In genomic region chr16:75264999-75265910, GRCh38 we compare ENCODE assay signal across 9 cellular contexts. TPM values are rescaled to one million over a fixed set of nuclear protein-coding genes. Genes with fewer than 3 reads are reported as not detected.
DNase-seq lines count a peak whose midpoint lies in the region; ATAC-seq and TF ChIP-seq lines count a peak whose summit lies in the region.
"Had no signal": no experiment of that assay in that cellular context is flagged by ENCODE, and none has a peak within 500 bp of the region (broad histone marks: within the 10 kb centered on the region; RNA-seq: fewer than 3 reads in every experiment).

No MANE protein-coding gene starts in this region.

- peak overlapping the region; percentile 63 for H3K27ac ChIP-seq in mammary epithelial cell (ENCODE audit: insufficient read depth, low read depth, low read length)
- peak overlapping the region; percentile 85 to 93 (median 90) for H3K27ac ChIP-seq in transverse colon

- H3K4me1 ChIP-seq in mammary epithelial cell (ENCODE audit: insufficient read depth, low read length), result peaks cover 50% of the 10 kb centered on the region
- peaks cover 51 to 67% (median 55%) of the 10 kb centered on the region in 4 donors for H3K4me1 ChIP-seq in transverse colon

- in situ Hi-C loops in mammary epithelial cell (cut with MboI; ENCODE audit: low sequenced_read_pairs in 2 of 2) (no loop called here), transverse colon (cut with MboI; ENCODE audit: low pct_ligation_motif_present in 1 of 4, low pct_unique_long_range_greater_than_20kb in 1 of 4, low sequenced_read_pairs in 3 of 4) (no loop called here)

- H3K4me1 Mint-ChIP-seq in T-helper 2 cell treated with Interferon-gamma antibody and Interleukin-4, amounts not matched to agents 5 μg/mL and 100 μg/mL, for 36 hours (ENCODE audit: low read depth), result no peaks in the 10 kb centered on the region

- CTCF ChIA-PET in mammary epithelial cell (lab: Charles Lee; ENCODE audit: low non-redundant PET), result no interaction called here

- ATAC-seq in GM18870 (IDR thresholded peaks at IDR 0.05; ENCODE audit: unreplicated experiment) (peak; percentile 20), HG03175 (IDR thresholded peaks at IDR 0.05; ENCODE audit: unreplicated experiment) (peak; percentile 26)

- no peaks in the 10 kb centered on the region for H3K9me3 Mint-ChIP-seq in T-helper 2 cell treated with Interferon-gamma antibody and Interleukin-4, amounts not matched to agents 5 μg/mL and 100 μg/mL, for 36 hours

- H3K27me3 Mint-ChIP-seq in T-helper 2 cell treated with Interferon-gamma antibody and Interleukin-4, amounts not matched to agents 5 μg/mL and 100 μg/mL, for 36 hours (ENCODE audit: low read depth), result peaks cover 39% of the 10 kb centered on the region

- H3K4me3 ChIP-seq in mammary epithelial cell (replicated peaks in 1 of 3; ENCODE audit: insufficient read depth in 1 of 3, low read depth in 2 of 3, low read length in 3 of 3) (peak overlapping the region; percentile 57 to 83 (median 62)), lower leg skin (ENCODE audit: low read depth, poor library complexity, severe bottlenecking) (peak overlapping the region; percentile 68), transverse colon (peak overlapping the region; percentile 77 to 93 (median 85))

- H3K9me3 ChIP-seq in mammary epithelial cell (replicated peaks; ENCODE audit: insufficient read depth, low read length), result no peaks in the 10 kb centered on the region
- H3K9me3 ChIP-seq in transverse colon, result no peaks in the 10 kb centered on the region

- DNase-seq in 8988T (peak; percentile 86), mammary epithelial cell (no peak), lower leg skin (ENCODE audit: low spot score in 2 of 2) (peak in 1 of 2 donors; percentile 90), transverse colon (peak; percentile 72), NCI-H1092 treated with DMSO at 0.1 percent for 48 hours (lab: John Stamatoyannopoulos, UW) (no peak)
- no peak for DNase-seq in T-helper 2 cell treated with Interferon-gamma antibody and Interleukin-4, amounts not matched to agents 5 μg/mL and 100 μg/mL, for 36 hours (ENCODE audit: low spot score)

- no peak for TF ChIP-seq EP300 in transverse colon (IDR thresholded peaks at IDR 0.05; ENCODE audit: low read depth)

- H3K27ac Mint-ChIP-seq in T-helper 2 cell treated with Interferon-gamma antibody and Interleukin-4, amounts not matched to agents 5 μg/mL and 100 μg/mL, for 36 hours, result no peak overlapping the region

- peak overlapping the region; percentile 87 for H3K9ac ChIP-seq in mammary epithelial cell (ENCODE audit: insufficient read depth, low read length)

- BruUV-seq in mammary epithelial cell (replicated peaks; lab: Mats Ljungman, UMichigan), result TSS peak; percentile 20

- dilution Hi-C loops in mammary epithelial cell (cut with HindIII; ENCODE audit: low sequenced_read_pairs), result loop anchor here (5.0 kb wide), 1 partner anchor 42 kb away; no protein-coding TSS in a partner anchor

- intact Hi-C loops in mammary epithelial cell (cut with micrococcal nuclease) (loop anchor here (1.0 kb wide), 2 partner anchors 11 to 40 kb away; no protein-coding TSS in a partner anchor), lower leg skin (cut with DNase I; ENCODE audit: low total_unique reads) (no loop called here), transverse colon (cut with DNase I; ENCODE audit: low total_unique reads) (no loop called here)

- no peaks in the 10 kb centered on the region for H3K36me3 Mint-ChIP-seq in T-helper 2 cell treated with Interferon-gamma antibody and Interleukin-4, amounts not matched to agents 5 μg/mL and 100 μg/mL, for 36 hours (ENCODE audit: low read depth)

- H2AFZ ChIP-seq in mammary epithelial cell (ENCODE audit: low read depth, low read length), result peak overlapping the region; percentile 88

- 0% methylated on average over 1 of the region's 74 CpGs for WGBS in mammary epithelial cell (ENCODE audit: low coverage, missing lambda C conversion rate)
- WGBS in lower leg skin, 2 donors, result 6 to 7% methylated on average over 18 to 42 of the region's 74 CpGs
- 2% methylated on average over 50 of the region's 74 CpGs; no CpG with 5 or more reads in 1 of the 2 donors for WGBS in transverse colon (ENCODE audit: low coverage in 1 of 2), 2 donors

- no peaks in the 10 kb centered on the region for H4K20me1 ChIP-seq in mammary epithelial cell (ENCODE audit: insufficient read depth, low read length)

- peak overlapping the region; percentile 92 for H3K4me2 ChIP-seq in mammary epithelial cell (ENCODE audit: insufficient read depth, low read depth, low read length)

- no peak overlapping the region for H3K4me3 Mint-ChIP-seq in T-helper 2 cell treated with Interferon-gamma antibody and Interleukin-4, amounts not matched to agents 5 μg/mL and 100 μg/mL, for 36 hours

- TF ChIP-seq POLR2A in lower leg skin (IDR thresholded peaks at IDR 0.05) (no peak), transverse colon (IDR thresholded peaks at IDR 0.05) (peak; percentile 15)

- H3K27me3 ChIP-seq in mammary epithelial cell (ENCODE audit: insufficient read depth, low read length) (no peaks in the 10 kb centered on the region), transverse colon (no peaks in the 10 kb centered on the region)

- TF ChIP-seq CTCF in mammary epithelial cell (conservative IDR thresholded peaks at IDR 0.05 in 1 of 2, IDR thresholded peaks at IDR 0.05 in 1 of 2; ENCODE audit: extremely low read depth in 1 of 2, insufficient read depth in 1 of 2, low read depth in 1 of 2, low read length in 2 of 2) (no peak), lower leg skin (IDR thresholded peaks at IDR 0.05) (no peak), transverse colon (IDR thresholded peaks at IDR 0.05) (no peak)

- H3K36me3 ChIP-seq in mammary epithelial cell (ENCODE audit: insufficient read depth, low read length), result peaks cover 1% of the 10 kb centered on the region
- H3K36me3 ChIP-seq in transverse colon, result no peaks in the 10 kb centered on the region

- peaks cover 64% of the 10 kb centered on the region for H3K79me2 ChIP-seq in mammary epithelial cell (ENCODE audit: insufficient read depth, low read length)

RNA-seq across cellular contexts. Expression of gene BCAR1, which starts 13.8 kb away (rescaled TPM):
- 100 to 1,000 TPM in 1 of 2 donors, 10 to 100 TPM in 1; 58.0 to 103 TPM for total RNA-seq in mammary epithelial cell
- polyA plus RNA-seq in mammary epithelial cell, result 46.8 TPM
- 19.5 TPM for polyA minus RNA-seq in mammary epithelial cell
- 10 to 100 TPM; 16.4 to 38.1 (median 28.8) TPM for total RNA-seq in lower leg skin
- total RNA-seq in transverse colon, result 100 to 1,000 TPM; 125 to 201 (median 154) TPM

RNA-seq across cellular contexts. Expression of gene CTRB1, which starts 46.5 kb away (rescaled TPM):
- total RNA-seq in mammary epithelial cell (not detected), lower leg skin (1 to 10 TPM in 1 of 4 donors, not detected in 3; 1.0 TPM), transverse colon (not detected)
- polyA plus RNA-seq in mammary epithelial cell, result not detected
- polyA minus RNA-seq in mammary epithelial cell, result not detected
- total RNA-seq: frontal cortex had no signal

RNA-seq across cellular contexts. Expression of gene CTRB2, which starts 58.3 kb away (rescaled TPM):
- total RNA-seq in mammary epithelial cell, result not detected
- not detected for polyA plus RNA-seq in mammary epithelial cell
- polyA minus RNA-seq in mammary epithelial cell, result not detected
- 1 to 10 TPM in 1 of 4 donors, not detected in 3; 1.9 TPM for total RNA-seq in lower leg skin
- total RNA-seq in transverse colon, result not detected
- total RNA-seq: frontal cortex had no signal

Comparison
In these comparisons a context has a peak if more than half of its experiments do, and no peak if none do; other contexts are left out.
1. DNase-seq: peak in 8988T (single experiment) and transverse colon (single experiment); none in mammary epithelial cell (single experiment), T-helper 2 cell treated with Interferon-gamma antibody and Interleukin-4, amounts not matched to agents 5 μg/mL and 100 μg/mL, for 36 hours (single experiment) and NCI-H1092 treated with DMSO at 0.1 percent for 48 hours (single experiment).
2. Peak in every context shown above with its lines, with median percentiles within 50 percentile points of each other: H3K4me3 ChIP-seq.